In genomic region chr2:32805104-32806095, GRCh38 we compare ENCODE assay signal across 1 cellular context.
TF ChIP-seq lines count a peak whose summit lies in the region.

No MANE protein-coding gene starts in this region.

TF ChIP-seq in HepG2, 621 proteins besides CTCF, POLR2A, EP300 and RAD21 (continued from another document and continues in another):
- TF ChIP-seq JUNB (CRISPR knock-in tag; IDR thresholded peaks at IDR 0.05; ENCODE audit: borderline replicate concordance) (peak; percentile 98), IKZF4 (CRISPR knock-in tag; IDR thresholded peaks at IDR 0.05; ENCODE audit: borderline replicate concordance, low read depth, not compliant biosample characterization) (no peak), RERE (CRISPR knock-in tag; IDR thresholded peaks at IDR 0.05; ENCODE audit: low read depth) (peak; percentile 85), PATZ1 (CRISPR knock-in tag; IDR thresholded peaks at IDR 0.05) (no peak), ZNF354B (CRISPR knock-in tag; IDR thresholded peaks at IDR 0.05) (no peak), ZNF12 (CRISPR knock-in tag; IDR thresholded peaks at IDR 0.05) (no peak), U2AF2 (IDR thresholded peaks at IDR 0.05; ENCODE audit: low read depth, low read length) (no peak), TOPORS (CRISPR knock-in tag; IDR thresholded peaks at IDR 0.05) (no peak), REPIN1 (CRISPR knock-in tag; IDR thresholded peaks at IDR 0.05; ENCODE audit: borderline replicate concordance, low read depth) (no peak), SP2 (CRISPR knock-in tag; IDR thresholded peaks at IDR 0.05) (no peak), SMYD3 (CRISPR knock-in tag; IDR thresholded peaks at IDR 0.05) (no peak), ZMYM2 (CRISPR knock-in tag; IDR thresholded peaks at IDR 0.05) (no peak), NCOA1 (CRISPR knock-in tag; IDR thresholded peaks at IDR 0.05) (no peak), ZEB1 (IDR thresholded peaks at IDR 0.05; ENCODE audit: insufficient replicate concordance, low read depth) (no peak), BORCS8-MEF2B (CRISPR knock-in tag; IDR thresholded peaks at IDR 0.05) (no peak), CREB1 (IDR thresholded peaks at IDR 0.05) (0 out of 2 replicates have a peak, but pooled peaks have one; percentile 4), CREB1 (CRISPR knock-in tag; IDR thresholded peaks at IDR 0.05) (no peak), CSRNP2 (CRISPR knock-in tag; conservative IDR thresholded peaks at IDR 0.05; ENCODE audit: low read depth) (no peak), ZFP36L2 (CRISPR knock-in tag; IDR thresholded peaks at IDR 0.05) (no peak), ZNF441 (CRISPR knock-in tag; IDR thresholded peaks at IDR 0.05; ENCODE audit: borderline replicate concordance) (no peak), ZBTB42 (CRISPR knock-in tag; IDR thresholded peaks at IDR 0.05) (no peak), ZNF766 (CRISPR knock-in tag; IDR thresholded peaks at IDR 0.05; ENCODE audit: borderline replicate concordance) (no peak), KLF11 (CRISPR knock-in tag; IDR thresholded peaks at IDR 0.05) (no peak), ZNF205 (CRISPR knock-in tag; IDR thresholded peaks at IDR 0.05) (0 out of 2 replicates have a peak, but pooled peaks have one; percentile 29), ZBTB38 (CRISPR knock-in tag; IDR thresholded peaks at IDR 0.05) (no peak), ZNF318 (CRISPR knock-in tag; IDR thresholded peaks at IDR 0.05) (no peak), CCAR2 (optimal IDR thresholded peaks at IDR 0.05; ENCODE audit: low read depth, low read length) (no peak), RNF219 (CRISPR knock-in tag; IDR thresholded peaks at IDR 0.05) (no peak), DZIP1 (CRISPR knock-in tag; IDR thresholded peaks at IDR 0.05) (no peak), REL (CRISPR knock-in tag; conservative IDR thresholded peaks at IDR 0.05) (no peak), MTF2 (CRISPR knock-in tag; IDR thresholded peaks at IDR 0.05; ENCODE audit: borderline replicate concordance) (no peak), IRF9 (CRISPR knock-in tag; IDR thresholded peaks at IDR 0.05; ENCODE audit: borderline replicate concordance) (no peak)
